17 cellular contexts compared by ENCODE assay signal in genomic region chr1:162578071-162578705, GRCh38. TPM values are rescaled to one million over a fixed set of nuclear protein-coding genes. Genes with fewer than 3 reads are reported as not detected.
DNase-seq lines count a peak whose midpoint lies in the region; ATAC-seq and TF ChIP-seq lines count a peak whose summit lies in the region.
"Had no signal": no experiment of that assay in that cellular context is flagged by ENCODE, and none has a peak within 500 bp of the region (broad histone marks: within the 10 kb centered on the region; RNA-seq: fewer than 3 reads in every experiment).

No MANE protein-coding gene starts in this region.

- no peak overlapping the region for H3K4me3 ChIP-seq in HUES48 (ENCODE audit: low read depth, low read length)
- no peak overlapping the region for H3K4me3 ChIP-seq in choroid plexus epithelial cell (ENCODE audit: low read depth, low read length)
- H3K4me3 ChIP-seq: PC-9 had no signal

- no peak overlapping the region for H3K4me3 Mint-ChIP-seq in activated T-cell treated with anti-CD3 and anti-CD28 coated beads, Interleukin-2, amount 50 U/mL, for 72 hours
- no peak overlapping the region for H3K4me3 Mint-ChIP-seq in activated T-cell treated with anti-CD3 and anti-CD28 coated beads, Interleukin-2, amount 50 U/mL, for 24 hours

- peak overlapping the region; percentile 18 for H3K27ac ChIP-seq in HUES48 (ENCODE audit: low read depth, low read length)
- H3K27ac ChIP-seq: PC-9 had no signal

- H3K27me3 Mint-ChIP-seq in activated T-cell treated with anti-CD3 and anti-CD28 coated beads, Interleukin-2, amount 50 U/mL, for 72 hours (ENCODE audit: low read depth), result no peaks in the 10 kb centered on the region
- no peaks in the 10 kb centered on the region for H3K27me3 Mint-ChIP-seq in activated T-cell treated with anti-CD3 and anti-CD28 coated beads, Interleukin-2, amount 50 U/mL, for 24 hours

- H3K27me3 ChIP-seq in HUES48 (ENCODE audit: control insufficient read depth, insufficient read depth, low read length), result no peaks in the 10 kb centered on the region

- TF ChIP-seq CTCF in choroid plexus epithelial cell (conservative IDR thresholded peaks at IDR 0.05; ENCODE audit: low read depth, low read length), result no peak

- no peak for ATAC-seq in activated T-cell treated with anti-CD3 and anti-CD28 coated beads, Interleukin-2, amount 50 U/mL, for 72 hours (replicated peaks in 1 of 2)
- ATAC-seq in sciatic nerve, result peak; percentile 89

- peak overlapping the region; percentile 49 for H3K27ac Mint-ChIP-seq in activated T-cell treated with anti-CD3 and anti-CD28 coated beads, Interleukin-2, amount 50 U/mL, for 72 hours
- H3K27ac Mint-ChIP-seq in activated T-cell treated with anti-CD3 and anti-CD28 coated beads, Interleukin-2, amount 50 U/mL, for 24 hours, result no peak overlapping the region

- peaks cover 6 to 21% of the 10 kb centered on the region in 2 donors for H3K36me3 Mint-ChIP-seq in activated T-cell treated with anti-CD3 and anti-CD28 coated beads, Interleukin-2, amount 50 U/mL, for 72 hours (ENCODE audit: insufficient read depth in 2 of 2)
- H3K36me3 Mint-ChIP-seq in activated T-cell treated with anti-CD3 and anti-CD28 coated beads, Interleukin-2, amount 50 U/mL, for 24 hours (ENCODE audit: low read depth), result peaks cover 61% of the 10 kb centered on the region

- peaks cover 2% of the 10 kb centered on the region for H3K4me1 Mint-ChIP-seq in activated T-cell treated with anti-CD3 and anti-CD28 coated beads, Interleukin-2, amount 50 U/mL, for 72 hours (ENCODE audit: low read depth)
- H3K4me1 Mint-ChIP-seq in activated T-cell treated with anti-CD3 and anti-CD28 coated beads, Interleukin-2, amount 50 U/mL, for 24 hours (ENCODE audit: low read depth), result peaks cover 2% of the 10 kb centered on the region

- DNase-seq in activated T-cell treated with anti-CD3 and anti-CD28 coated beads, Interleukin-2, amount 50 U/mL, for 72 hours, result no peak
- DNase-seq in activated T-cell treated with anti-CD3 and anti-CD28 coated beads, Interleukin-2, amount 50 U/mL, for 24 hours, result no peak
- DNase-seq in choroid plexus epithelial cell (ENCODE audit: low read depth) (peak; percentile 40), sciatic nerve (ENCODE audit: low spot score) (no peak), foreskin melanocyte (no peak), NCI-H446 (lab: John Stamatoyannopoulos, UW) (no peak), mucosa of gallbladder (ENCODE audit: low spot score) (no peak)
- DNase-seq: 8988T, C1 segment of cervical spinal cord, COR-L47, H7, NCI-H146, NCI-H2107, NCI-H226, NCI-H526 treated with DMSO at 0.1 percent for 48 hours, PC-9 had no signal

- no peak overlapping the region for H3K9ac ChIP-seq in HUES48 (ENCODE audit: low read depth, low read length)

- no peaks in the 10 kb centered on the region for H3K4me1 ChIP-seq in HUES48 (ENCODE audit: control insufficient read depth, insufficient read depth, low read length)

- no peaks in the 10 kb centered on the region for H3K9me3 Mint-ChIP-seq in activated T-cell treated with anti-CD3 and anti-CD28 coated beads, Interleukin-2, amount 50 U/mL, for 72 hours
- H3K9me3 Mint-ChIP-seq in activated T-cell treated with anti-CD3 and anti-CD28 coated beads, Interleukin-2, amount 50 U/mL, for 24 hours, result no peaks in the 10 kb centered on the region

- H3K9me3 ChIP-seq in HUES48 (ENCODE audit: control insufficient read depth, insufficient read depth, low read length), result no peaks in the 10 kb centered on the region

- intact Hi-C loops in sciatic nerve (cut with DNase I), result no loop called here

- H3K36me3 ChIP-seq in HUES48 (ENCODE audit: control insufficient read depth, insufficient read depth, low read length), result peaks cover 19% of the 10 kb centered on the region

RNA-seq across cellular contexts. Expression of gene UAP1, which starts 16.7 kb away (rescaled TPM):
- total RNA-seq in activated T-cell treated with anti-CD3 and anti-CD28 coated beads, Interleukin-2, amount 50 U/mL, for 72 hours, result 10 to 100 TPM; 21.0 to 22.7 TPM
- total RNA-seq in sciatic nerve, result 70.9 TPM
- 34.2 TPM for total RNA-seq in mucosa of gallbladder

RNA-seq across cellular contexts. Expression of gene DDR2, which starts 54.1 kb away (rescaled TPM):
- total RNA-seq in activated T-cell treated with anti-CD3 and anti-CD28 coated beads, Interleukin-2, amount 50 U/mL, for 72 hours, result under 1 TPM; 0.17 to 0.25 TPM
- total RNA-seq in sciatic nerve (132 TPM), mucosa of gallbladder (48.3 TPM)

Comparison
In these comparisons a context has a peak if more than half of its experiments do, and no peak if none do; other contexts are left out.
1. RNA of gene DDR2, which starts 54.1 kb away (total RNA-seq): 132 TPM in sciatic nerve (single experiment) and 48.3 TPM in mucosa of gallbladder (single experiment); 0.17 to 0.25 TPM in activated T-cell treated with anti-CD3 and anti-CD28 coated beads, Interleukin-2, amount 50 U/mL, for 72 hours; every median in the first group is over 10 times any median in the second.